In genomic region chr12:64864319-64864718, GRCh38 we compare ENCODE assay signal across 32 cellular contexts.
"Had no signal": no experiment of that assay in that cellular context is flagged by ENCODE, and none has a peak within 500 bp of the region (broad histone marks: within the 10 kb centered on the region; RNA-seq: fewer than 3 reads in every experiment).

No MANE protein-coding gene starts in this region.

- H3K9me3 Mint-ChIP-seq: activated naive CD4-positive, alpha-beta T cell treated with anti-CD3 and anti-CD28 coated beads for 36 hours; activated naive CD8-positive, alpha-beta T cell treated with anti-CD3 and anti-CD28 coated beads for 36 hours; activated T-helper 1 cell treated with anti-CD3 and anti-CD28 coated beads, Interleukin-12 subunit alpha, Interleukin-12 subunit beta, Interleukin-2, Interleukin-4 antibody, amounts not matched to agents 30 ng/mL and 10 ng/mL and 1 ng/mL, durations not matched to agents 14 hours and 24 hours and 36 hours; brain; immature natural killer cell; memory B cell; natural killer cell; stimulated activated effector memory CD8-positive, alpha-beta T cell treated with anti-CD3 and anti-CD28 coated beads, Interleukin-12 subunit alpha, Interleukin-12 subunit beta, amount 100 ng/mL, for 72 hours; stimulated activated naive CD8-positive, alpha-beta T cell treated with anti-CD3 and anti-CD28 coated beads, Interleukin-15, Interleukin-2, amounts not matched to agents 100 ng/mL and 50 ng/mL, for 24 hours; T-helper 2 cell treated with Interferon-gamma antibody and Interleukin-4, amounts not matched to agents 5 μg/mL and 100 μg/mL, for 36 hours had no signal

- H3K9me3 ChIP-seq: adrenal gland, colonic mucosa, gastroesophageal sphincter, right lobe of liver, thoracic aorta, uterus had no signal

- H3K4me1 Mint-ChIP-seq: activated naive CD8-positive, alpha-beta T cell treated with anti-CD3 and anti-CD28 coated beads for 36 hours; memory B cell; natural killer cell had no signal

- H3K27ac ChIP-seq: adrenal gland, cardiac muscle cell, colonic mucosa, dorsolateral prefrontal cortex, gastroesophageal sphincter, right lobe of liver, thoracic aorta, uterus, WERI-Rb-1 had no signal

- DNase-seq: activated CD4-positive, alpha-beta T cell treated with anti-CD3 and anti-CD28 coated beads for 48 hours; activated CD4-positive, alpha-beta T cell treated with anti-CD3 and anti-CD28 coated beads, Interleukin-2, amount 50 U/mL, for 48 hours; activated CD8-positive, alpha-beta memory T cell treated with anti-CD3 and anti-CD28 coated beads, Interleukin-2, amount 50 U/mL, for 4 hours; activated effector memory CD4-positive, alpha-beta T cell treated with anti-CD3 and anti-CD28 coated beads, Interleukin-2, amount 50 U/mL, for 16 hours; activated naive CD4-positive, alpha-beta T cell treated with anti-CD3 and anti-CD28 coated beads for 36 hours; activated naive CD8-positive, alpha-beta T cell treated with anti-CD3 and anti-CD28 coated beads for 36 hours; activated T-cell treated with anti-CD3 and anti-CD28 coated beads, Interleukin-2, amount 50 U/mL, for 1 hour; adrenal gland; aorta; cerebellar nuclear complex; colonic mucosa; dorsolateral prefrontal cortex; effector memory CD4-positive, alpha-beta T cell; hippocampal formation; immature natural killer cell; kidney; natural killer cell; right lobe of liver; stimulated activated CD4-positive, alpha-beta T cell treated with anti-CD3 and anti-CD28 coated beads, Interleukin-4, amount 100 ng/mL, for 24 hours; trophoblast cell; uterus; WERI-Rb-1 had no signal

- ATAC-seq: activated CD4-positive, CD25-positive, alpha-beta regulatory T cell treated with anti-CD3 and anti-CD28 coated beads, Interleukin-2, amount 50 U/mL, for 24 hours; gastroesophageal sphincter; natural killer cell; right lobe of liver; stimulated activated effector memory CD8-positive, alpha-beta T cell treated with anti-CD3 and anti-CD28 coated beads, Interleukin-12 subunit alpha, Interleukin-12 subunit beta, amount 100 ng/mL, for 72 hours had no signal

- H3K4me3 ChIP-seq: adrenal gland, cardiac muscle cell, colonic mucosa, dorsolateral prefrontal cortex, gastroesophageal sphincter, right lobe of liver, thoracic aorta, uterus had no signal

- H3K27me3 ChIP-seq: adrenal gland, colonic mucosa, dorsolateral prefrontal cortex, gastroesophageal sphincter, right lobe of liver, uterus had no signal

- H3K36me3 ChIP-seq: adrenal gland, cardiac muscle cell, colonic mucosa, gastroesophageal sphincter, right lobe of liver, thoracic aorta, uterus, WERI-Rb-1 had no signal

- H3K4me3 Mint-ChIP-seq: activated naive CD4-positive, alpha-beta T cell treated with anti-CD3 and anti-CD28 coated beads for 36 hours; activated naive CD8-positive, alpha-beta T cell treated with anti-CD3 and anti-CD28 coated beads for 36 hours; activated T-helper 1 cell treated with anti-CD3 and anti-CD28 coated beads, Interleukin-12 subunit alpha, Interleukin-12 subunit beta, Interleukin-2, Interleukin-4 antibody, amounts not matched to agents 30 ng/mL and 10 ng/mL and 1 ng/mL, durations not matched to agents 14 hours and 24 hours and 36 hours; brain; immature natural killer cell; memory B cell; natural killer cell; stimulated activated effector memory CD8-positive, alpha-beta T cell treated with anti-CD3 and anti-CD28 coated beads, Interleukin-12 subunit alpha, Interleukin-12 subunit beta, amount 100 ng/mL, for 72 hours; stimulated activated naive CD8-positive, alpha-beta T cell treated with anti-CD3 and anti-CD28 coated beads, Interleukin-15, Interleukin-2, amounts not matched to agents 100 ng/mL and 50 ng/mL, for 24 hours; T-helper 2 cell treated with Interferon-gamma antibody and Interleukin-4, amounts not matched to agents 5 μg/mL and 100 μg/mL, for 36 hours had no signal

- H3K4me1 ChIP-seq: adrenal gland, colonic mucosa, gastroesophageal sphincter, right lobe of liver, uterus had no signal

- H3K27me3 Mint-ChIP-seq: brain had no signal

- FAIRE-seq: kidney had no signal

- H3K27ac Mint-ChIP-seq: activated naive CD4-positive, alpha-beta T cell treated with anti-CD3 and anti-CD28 coated beads for 36 hours; activated naive CD8-positive, alpha-beta T cell treated with anti-CD3 and anti-CD28 coated beads for 36 hours; activated T-helper 1 cell treated with anti-CD3 and anti-CD28 coated beads, Interleukin-12 subunit alpha, Interleukin-12 subunit beta, Interleukin-2, Interleukin-4 antibody, amounts not matched to agents 30 ng/mL and 10 ng/mL and 1 ng/mL, durations not matched to agents 14 hours and 24 hours and 36 hours; brain; immature natural killer cell; memory B cell; natural killer cell; stimulated activated effector memory CD8-positive, alpha-beta T cell treated with anti-CD3 and anti-CD28 coated beads, Interleukin-12 subunit alpha, Interleukin-12 subunit beta, amount 100 ng/mL, for 72 hours; stimulated activated naive CD8-positive, alpha-beta T cell treated with anti-CD3 and anti-CD28 coated beads, Interleukin-15, Interleukin-2, amounts not matched to agents 100 ng/mL and 50 ng/mL, for 24 hours; T-helper 2 cell treated with Interferon-gamma antibody and Interleukin-4, amounts not matched to agents 5 μg/mL and 100 μg/mL, for 36 hours had no signal

- H3K36me3 Mint-ChIP-seq: activated naive CD8-positive, alpha-beta T cell treated with anti-CD3 and anti-CD28 coated beads for 36 hours; memory B cell; stimulated activated effector memory CD8-positive, alpha-beta T cell treated with anti-CD3 and anti-CD28 coated beads, Interleukin-12 subunit alpha, Interleukin-12 subunit beta, amount 100 ng/mL, for 72 hours had no signal
